In genomic region chr11:119474682-119475596, GRCh38 we compare ENCODE assay signal across 8 cellular contexts. TPM values are rescaled to one million over a fixed set of nuclear protein-coding genes. Genes with fewer than 3 reads are reported as not detected.
DNase-seq lines count a peak whose midpoint lies in the region; ATAC-seq and TF ChIP-seq lines count a peak whose summit lies in the region.

No MANE protein-coding gene starts in this region.

- no peak overlapping the region for H3K9ac ChIP-seq in endodermal cell (ENCODE audit: extremely low read depth, low read length, poor library complexity, severe bottlenecking)

- H3K4me3 ChIP-seq in BE2C (ENCODE audit: low read depth, low read length) = no peak overlapping the region
- H3K4me3 ChIP-seq in endodermal cell (ENCODE audit: low read length) = no peak overlapping the region

- no peaks in the 10 kb centered on the region for H3K36me3 ChIP-seq in BE2C
- H3K36me3 ChIP-seq in endodermal cell (ENCODE audit: control insufficient read depth, insufficient read depth, low read length) = no peaks in the 10 kb centered on the region

- no peaks in the 10 kb centered on the region for H3K9me3 Mint-ChIP-seq in endodermal cell

- H3K27ac Mint-ChIP-seq in endodermal cell = no peak overlapping the region

- DNase-seq in BE2C (peak; percentile 81), GOT3 (lab: John Stamatoyannopoulos, UW) (peak; percentile 6), NCI-H526 treated with DMSO at 0.1 percent for 48 hours (lab: John Stamatoyannopoulos, UW) (peak; percentile 71), endodermal cell (peak; percentile 94), mesenteric fat pad (ENCODE audit: low spot score) (peak; percentile 89)
- DNase-seq in activated CD8-positive, alpha-beta memory T cell treated with anti-CD3 and anti-CD28 coated beads for 24 hours = peak; percentile 77
- peak; percentile 35 for DNase-seq in stimulated activated CD8-positive, alpha-beta memory T cell treated with anti-CD3 and anti-CD28 coated beads, Interleukin-4, amount 100 ng/mL, for 24 hours (ENCODE audit: low read depth)

- H3K4me1 Mint-ChIP-seq in endodermal cell = peaks cover 5% of the 10 kb centered on the region

- TF ChIP-seq CTCF in BE2C (IDR thresholded peaks at IDR 0.05; ENCODE audit: low read depth, low read length) (peak; percentile 99), endodermal cell (conservative IDR thresholded peaks at IDR 0.05) (peak; percentile 95)

- H3K4me1 ChIP-seq in BE2C (peaks cover 28% of the 10 kb centered on the region), endodermal cell (ENCODE audit: control insufficient read depth, insufficient read depth, low read length) (no peaks in the 10 kb centered on the region)

- no peak overlapping the region for H3K27ac ChIP-seq in endodermal cell (ENCODE audit: low read depth, low read length)

- peaks cover 23% of the 10 kb centered on the region for H3K27me3 Mint-ChIP-seq in endodermal cell (ENCODE audit: insufficient read depth)

- no peaks in the 10 kb centered on the region for H3K27me3 ChIP-seq in BE2C
- H3K27me3 ChIP-seq in endodermal cell (ENCODE audit: control insufficient read depth, insufficient read depth, low read length, poor library complexity, severe bottlenecking) = peaks cover 13% of the 10 kb centered on the region

- no peak overlapping the region for H3K4me3 Mint-ChIP-seq in endodermal cell

- WGBS in endodermal cell (ENCODE audit: insufficient coverage in 1 of 2, insufficient read length in 1 of 2), 2 experiments = 52 to 53% methylated on average over 9 of the region's 9 CpGs

- ATAC-seq in HG02571 (IDR thresholded peaks at IDR 0.05; ENCODE audit: unreplicated experiment) = no peak

- H3K36me3 Mint-ChIP-seq in endodermal cell (ENCODE audit: low read depth) = no peaks in the 10 kb centered on the region

- no peaks in the 10 kb centered on the region for H3K9me3 ChIP-seq in BE2C
- no peaks in the 10 kb centered on the region for H3K9me3 ChIP-seq in endodermal cell (ENCODE audit: control insufficient read depth, low read length)

RNA-seq across cellular contexts. Expression of gene THY1, which starts 52.0 kb away (rescaled TPM):
- polyA plus RNA-seq in BE2C (2012; ENCODE audit: insufficient read depth, insufficient read length, low read depth) = 1,337 TPM
- total RNA-seq in endodermal cell (10 to 100 TPM; 19.3 to 36.1 TPM), mesenteric fat pad (33.4 TPM)
- 56.3 TPM for polyA plus RNA-seq in endodermal cell (2013, experiment 1 of 2)
- 53.9 TPM for polyA plus RNA-seq in endodermal cell (2013, experiment 2 of 2)

Comparison
In these comparisons a context has a peak if more than half of its experiments do, and no peak if none do; other contexts are left out.
1. DNase-seq: peak in every context shown above with its lines; median percentile 94 in endodermal cell; 89 in mesenteric fat pad; 81 in BE2C; 77 in activated CD8-positive, alpha-beta memory T cell treated with anti-CD3 and anti-CD28 coated beads for 24 hours; 71 in NCI-H526 treated with DMSO at 0.1 percent for 48 hours; 35 in stimulated activated CD8-positive, alpha-beta memory T cell treated with anti-CD3 and anti-CD28 coated beads, Interleukin-4, amount 100 ng/mL, for 24 hours; 6 in GOT3.